Comparison of ENCODE assay signal across 23 cellular contexts in genomic region chr6:12158686-12159415, GRCh38.
A peak's percentile ranks its signal among the peaks of the same experiment; 100 is the strongest.
DNase-seq lines count a peak whose midpoint lies in the region; ATAC-seq and TF ChIP-seq lines count a peak whose summit lies in the region.
"Had no signal": no experiment of that assay in that cellular context is flagged by ENCODE, and none has a peak within 500 bp of the region (broad histone marks: within the 10 kb centered on the region; RNA-seq: fewer than 3 reads in every experiment).

No MANE protein-coding gene starts in this region.

- no peaks in the 10 kb centered on the region for H3K27me3 ChIP-seq in Panc1 (ENCODE audit: control insufficient read depth, insufficient read depth, low read length)
- H3K27me3 ChIP-seq: adrenal gland, hepatocyte, upper lobe of left lung had no signal

- no TSS peak for BruUV-seq in Panc1 (replicated peaks; lab: Mats Ljungman, UMichigan)

- H3K4me1 ChIP-seq in Panc1 (ENCODE audit: control insufficient read depth, insufficient read depth, low read length) = no peaks in the 10 kb centered on the region
- H3K4me1 ChIP-seq: upper lobe of left lung had no signal

- H3K9me3 ChIP-seq in Panc1 (ENCODE audit: control insufficient read depth, insufficient read depth, low read depth, low read length) = no peaks in the 10 kb centered on the region
- H3K9me3 ChIP-seq: adrenal gland, upper lobe of left lung had no signal

- TF ChIP-seq CTCF in CD14-positive monocyte (IDR thresholded peaks at IDR 0.05) (peak; percentile 34), GM12872 (IDR thresholded peaks at IDR 0.05; ENCODE audit: insufficient read depth, low read depth, low read length) (peak; percentile 51; the same call in 2 of the 3 replicates), Panc1 (IDR thresholded peaks at IDR 0.05) (peak; percentile 23), fibroblast of villous mesenchyme (IDR thresholded peaks at IDR 0.05; ENCODE audit: insufficient read depth, low read depth, low read length) (peak; percentile 13)

- H3K27ac Mint-ChIP-seq in CD14-positive monocyte = peak overlapping the region in 1 of 7 donors; percentile 14
- H3K27ac Mint-ChIP-seq in natural killer cell treated with Interleukin-12 subunit alpha and Interleukin-12 subunit beta and Interleukin-15 and Interleukin-18, amount 100 ng/mL, for 72 hours = no peak overlapping the region

- POLR2A ChIA-PET in Panc1 (lab: Charles Lee) = no interaction called here

- H3K4me1 Mint-ChIP-seq in CD14-positive monocyte = peaks cover 8% of the 10 kb centered on the region
- H3K4me1 Mint-ChIP-seq in natural killer cell treated with Interleukin-12 subunit alpha and Interleukin-12 subunit beta and Interleukin-15 and Interleukin-18, amount 100 ng/mL, for 72 hours (ENCODE audit: low read depth in 2 of 2) = peaks cover 38 to 43% of the 10 kb centered on the region in 2 donors

- H3K27me3 Mint-ChIP-seq in CD14-positive monocyte (ENCODE audit: low read depth in 3 of 3) = no peaks in the 10 kb centered on the region
- H3K27me3 Mint-ChIP-seq in natural killer cell treated with Interleukin-12 subunit alpha and Interleukin-12 subunit beta and Interleukin-15 and Interleukin-18, amount 100 ng/mL, for 72 hours = no peaks in the 10 kb centered on the region

- CTCF ChIA-PET in Panc1 (lab: Charles Lee) = no interaction called here

- peaks cover 36 to 43% of the 10 kb centered on the region in 2 donors for H3K36me3 Mint-ChIP-seq in CD14-positive monocyte
- peaks cover 14% of the 10 kb centered on the region for H3K36me3 Mint-ChIP-seq in natural killer cell treated with Interleukin-12 subunit alpha and Interleukin-12 subunit beta and Interleukin-15 and Interleukin-18, amount 100 ng/mL, for 72 hours

- intact Hi-C loops in CD14-positive monocyte (cut with micrococcal nuclease) (no loop called here), Panc1 (cut with micrococcal nuclease; ENCODE audit: unreplicated experiment) (no loop called here)

- H3K4me3 Mint-ChIP-seq in CD14-positive monocyte = no peak overlapping the region
- no peak overlapping the region for H3K4me3 Mint-ChIP-seq in natural killer cell treated with Interleukin-12 subunit alpha and Interleukin-12 subunit beta and Interleukin-15 and Interleukin-18, amount 100 ng/mL, for 72 hours

- no peak overlapping the region for H3K27ac ChIP-seq in Panc1 (ENCODE audit: low read length)
- H3K27ac ChIP-seq: adrenal gland, hepatocyte, RWPE1, upper lobe of left lung had no signal

- H3K4me3 ChIP-seq in Panc1 (ENCODE audit: low read depth in 2 of 2, low read length in 2 of 2) = no peak overlapping the region
- H3K4me3 ChIP-seq in fibroblast of villous mesenchyme (ENCODE audit: low read depth, low read length) = no peak overlapping the region
- H3K4me3 ChIP-seq: adrenal gland, hepatocyte, upper lobe of left lung had no signal

- DNase-seq in CD14-positive monocyte (ENCODE audit: low spot score) (no peak), Panc1 (ENCODE audit: low read depth, low spot score) (no peak), fibroblast of villous mesenchyme (ENCODE audit: low read depth) (no peak), EL (no peak), NCI-H524 (lab: John Stamatoyannopoulos, UW) (no peak), cerebellum (ENCODE audit: low spot score) (no peak)
- DNase-seq in natural killer cell treated with Interleukin-12 subunit alpha and Interleukin-12 subunit beta and Interleukin-15 and Interleukin-18, amount 100 ng/mL, for 72 hours (ENCODE audit: low spot score) = no peak
- DNase-seq: activated CD4-positive, alpha-beta T cell treated with anti-CD3 and anti-CD28 coated beads for 4 hours; activated CD8-positive, alpha-beta memory T cell treated with anti-CD3 and anti-CD28 coated beads, Interleukin-2, amount 50 U/mL, for 48 hours; activated effector memory CD4-positive, alpha-beta T cell treated with Interleukin-2 at 50 U/mL for 16 hours; adrenal gland; AML-193; cortex of kidney; Karpas-422; NCI-H1105 treated with DMSO at 0.1 percent for 48 hours; NCI-H2081 treated with DMSO at 0.1 percent for 48 hours; NCI-H510A; stimulated activated CD4-positive, alpha-beta T cell treated with anti-CD3 and anti-CD28 coated beads, Interleukin-4, amount 100 ng/mL, for 4 hours had no signal

- ATAC-seq in Panc1 = no peak
- ATAC-seq in natural killer cell treated with Interleukin-12 subunit alpha and Interleukin-12 subunit beta and Interleukin-15 and Interleukin-18, amount 100 ng/mL, for 72 hours = no peak
- ATAC-seq: SK-N-SH treated with all-trans-retinoic acid at 6 μM for 48 hours had no signal

- H3K36me3 ChIP-seq in Panc1 (ENCODE audit: control insufficient read depth, insufficient read depth, low read length) = no peaks in the 10 kb centered on the region; the same call in 1 of the 2 replicates

- in situ Hi-C loops in Panc1 (cut with HindIII; ENCODE audit: low pct_unique_long_range_greater_than_20kb, low sequenced_read_pairs) = no loop called here

- peaks cover 0 to 2% (median 0%) of the 10 kb centered on the region in 7 donors for H3K9me3 Mint-ChIP-seq in CD14-positive monocyte
- H3K9me3 Mint-ChIP-seq in natural killer cell treated with Interleukin-12 subunit alpha and Interleukin-12 subunit beta and Interleukin-15 and Interleukin-18, amount 100 ng/mL, for 72 hours = no peaks in the 10 kb centered on the region
